1 cellular context compared by ENCODE assay signal in genomic region chr12:720231-720941, GRCh38.
TF ChIP-seq lines count a peak whose summit lies in the region.

No MANE protein-coding gene starts in this region.

TF ChIP-seq in H1, 55 proteins besides CTCF, POLR2A, EP300 and RAD21:
- TF ChIP-seq CBX8 (IDR thresholded peaks at IDR 0.05; ENCODE audit: borderline replicate concordance, low read depth, low read length), result no peak
- no peak for TF ChIP-seq TCF12 (IDR thresholded peaks at IDR 0.05; ENCODE audit: low read depth, low read length)
- no peak for TF ChIP-seq POLR2AphosphoS5 (IDR thresholded peaks at IDR 0.05; ENCODE audit: low read depth, low read length)
- TF ChIP-seq JUND (IDR thresholded peaks at IDR 0.05; ENCODE audit: low read length), result no peak
- no peak for TF ChIP-seq CHD1 (IDR thresholded peaks at IDR 0.05; ENCODE audit: low read depth, low read length)
- TF ChIP-seq SP2 (IDR thresholded peaks at IDR 0.05; ENCODE audit: low read length), result no peak
- TF ChIP-seq GTF2F1 (IDR thresholded peaks at IDR 0.05; ENCODE audit: borderline replicate concordance, low read depth, low read length), result no peak
- TF ChIP-seq ATF3 (IDR thresholded peaks at IDR 0.05; ENCODE audit: insufficient read depth, low read depth, low read length), result no peak
- TF ChIP-seq NRF1 (IDR thresholded peaks at IDR 0.05; ENCODE audit: low read depth, low read length), result no peak
- TF ChIP-seq GABPA (IDR thresholded peaks at IDR 0.05; ENCODE audit: borderline replicate concordance, insufficient read depth, low read length), result no peak
- no peak for TF ChIP-seq SIX5 (IDR thresholded peaks at IDR 0.05; ENCODE audit: low read depth, low read length)
- TF ChIP-seq SIN3A (conservative IDR thresholded peaks at IDR 0.05 in 1 of 2, IDR thresholded peaks at IDR 0.05 in 1 of 2; ENCODE audit: low read depth in 1 of 2, low read length in 2 of 2), result no peak
- TF ChIP-seq POU5F1 (IDR thresholded peaks at IDR 0.05; ENCODE audit: low read depth, low read length), result no peak
- no peak for TF ChIP-seq CEBPB (IDR thresholded peaks at IDR 0.05; ENCODE audit: low read depth, low read length)
- TF ChIP-seq CHD7 (IDR thresholded peaks at IDR 0.05; ENCODE audit: insufficient replicate concordance, low read length), result no peak
- TF ChIP-seq TBP (IDR thresholded peaks at IDR 0.05; ENCODE audit: low read depth, low read length), result no peak
- no peak for TF ChIP-seq RXRA (IDR thresholded peaks at IDR 0.05; ENCODE audit: insufficient read depth, low read depth, low read length)
- TF ChIP-seq MAX (IDR thresholded peaks at IDR 0.05), result no peak
